In genomic region chr18:9988665-9989064, GRCh38 we compare ENCODE assay signal across 1 cellular context.
TF ChIP-seq lines count a peak whose summit lies in the region.

No MANE protein-coding gene starts in this region.

TF ChIP-seq in K562, 482 proteins besides CTCF, POLR2A, EP300 and RAD21 (continued from another document):
- TF ChIP-seq MGA (IDR thresholded peaks at IDR 0.05) (peak; percentile 30; the same call in 1 of the 2 replicates), DEAF1 (CRISPR knock-in tag; IDR thresholded peaks at IDR 0.05) (no peak), CEBPZ (IDR thresholded peaks at IDR 0.05; ENCODE audit: borderline replicate concordance, low read depth, low read length) (no peak), USF2 (CRISPR knock-in tag; IDR thresholded peaks at IDR 0.05) (peak; percentile 33; the same call in 1 of the 2 replicates), RFX1 (IDR thresholded peaks at IDR 0.05) (no peak), ETV5 (CRISPR knock-in tag; IDR thresholded peaks at IDR 0.05; ENCODE audit: low read depth) (no peak), CXXC5 (CRISPR knock-in tag; IDR thresholded peaks at IDR 0.05) (0 out of 2 replicates have a peak, but pooled peaks have one; percentile 10), HMG20A (CRISPR knock-in tag; conservative IDR thresholded peaks at IDR 0.05) (no peak), ZNF449 (CRISPR knock-in tag; IDR thresholded peaks at IDR 0.05) (no peak), ZBTB33 (CRISPR knock-in tag; IDR thresholded peaks at IDR 0.05) (no peak), TCF7 (IDR thresholded peaks at IDR 0.05; ENCODE audit: borderline replicate concordance) (no peak), RAD51 (IDR thresholded peaks at IDR 0.05; ENCODE audit: borderline replicate concordance, low read depth) (peak; percentile 45; the same call in 1 of the 2 replicates)
